ENCODE assay signal across 10 cellular contexts in the genomic region with DNA sequence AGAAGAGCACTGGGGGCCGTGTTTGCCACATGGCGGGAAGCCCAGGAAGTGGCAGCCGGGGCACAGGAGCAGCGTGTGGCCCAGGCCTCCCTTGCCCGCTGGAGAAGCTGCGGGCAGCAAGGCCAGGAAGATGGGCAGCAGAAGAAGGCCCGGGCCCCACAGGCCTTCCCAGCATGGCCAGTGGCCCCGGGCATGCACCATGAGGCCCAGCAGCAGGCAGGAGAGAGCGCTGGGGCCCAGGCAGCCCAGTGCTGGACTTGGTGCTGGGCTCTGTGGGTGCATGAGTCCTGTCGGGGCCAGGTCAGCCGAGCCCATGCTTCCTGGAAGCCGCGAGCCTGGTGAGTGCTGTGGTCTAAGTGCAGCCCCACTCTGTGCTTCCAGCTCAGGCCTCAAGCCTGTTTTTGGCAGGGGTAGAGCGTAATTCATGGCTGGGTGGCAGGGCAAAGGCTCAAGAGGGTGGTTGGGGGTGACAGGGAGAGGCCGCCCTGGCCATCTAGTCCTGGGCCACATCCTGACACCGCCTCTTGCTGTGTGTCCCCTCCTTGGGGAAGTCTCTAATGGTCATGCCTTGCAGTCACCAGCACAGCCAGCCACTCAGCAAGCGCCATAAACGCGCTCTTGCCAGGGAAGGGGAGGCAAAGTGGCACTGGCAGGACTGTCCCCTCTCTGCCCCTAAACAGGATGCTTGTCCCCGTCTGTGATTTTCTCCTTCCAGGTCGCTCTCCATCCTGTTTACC. TPM values are rescaled to one million over a fixed set of nuclear protein-coding genes. Genes with fewer than 3 reads are reported as not detected.
A peak's percentile ranks its signal among the peaks of the same experiment; 100 is the strongest.
DNase-seq lines count a peak whose midpoint lies in the region; ATAC-seq lines count a peak whose summit lies in the region.
"Had no signal": no experiment of that assay in that cellular context is flagged by ENCODE, and none has a peak within 500 bp of the region (broad histone marks: within the 10 kb centered on the region; RNA-seq: fewer than 3 reads in every experiment).

No MANE protein-coding gene starts in this region.

- DNase-seq in mesendoderm: no peak
- DNase-seq in substantia nigra (lab: John Stamatoyannopoulos, UW): no peak
- no peak for DNase-seq in NCI-H146 (lab: John Stamatoyannopoulos, UW)
- DNase-seq: foreskin melanocyte, NCI-H446 treated with DMSO at 0.1 percent for 48 hours had no signal

- H3K79me1 ChIP-seq in mesendoderm (ENCODE audit: low read length): no peaks in the 10 kb centered on the region

- H3K4me2 ChIP-seq in mesendoderm (ENCODE audit: low read length): no peak overlapping the region

- H3K4me3 ChIP-seq in mesendoderm (ENCODE audit: low read length): no peak overlapping the region

- peak overlapping the region; percentile 61 for H3K56ac ChIP-seq in mesendoderm (ENCODE audit: low read length)

- no peak overlapping the region for H3K18ac ChIP-seq in mesendoderm (ENCODE audit: low read length)

- no peaks in the 10 kb centered on the region for H3K27me3 ChIP-seq in mesendoderm (ENCODE audit: insufficient read depth, low read length, poor library complexity)
- H3K27me3 ChIP-seq: transverse colon had no signal

- H2BK120ac ChIP-seq in mesendoderm (ENCODE audit: low read depth, low read length): no peak overlapping the region

- H3K9ac ChIP-seq in mesendoderm (ENCODE audit: low read length): no peak overlapping the region

- no peak overlapping the region for H4K5ac ChIP-seq in mesendoderm (ENCODE audit: low read length)

- no peak overlapping the region for H3K23ac ChIP-seq in mesendoderm (ENCODE audit: low read length)

- no peak overlapping the region for H2AK5ac ChIP-seq in mesendoderm (ENCODE audit: low read length)

- ATAC-seq in HG03354 (IDR thresholded peaks at IDR 0.05; ENCODE audit: poor library complexity, severe bottlenecking, unreplicated experiment) (peak; percentile 8), HG03565 (IDR thresholded peaks at IDR 0.05; ENCODE audit: unreplicated experiment) (no peak), GM21723 (IDR thresholded peaks at IDR 0.05; ENCODE audit: unreplicated experiment) (no peak)

- H3K36me3 ChIP-seq in mesendoderm (ENCODE audit: control insufficient read depth, insufficient read depth, low read length): no peaks in the 10 kb centered on the region
- H3K36me3 ChIP-seq: transverse colon had no signal

- H3K4ac ChIP-seq in mesendoderm (ENCODE audit: low read depth, low read length): no peak overlapping the region

- peaks cover 13% of the 10 kb centered on the region for H3K4me1 ChIP-seq in mesendoderm (ENCODE audit: control insufficient read depth, low read depth, low read length)

- WGBS in mesendoderm (ENCODE audit: extremely low coverage, insufficient coverage, low lambda C conversion rate): no CpG with 5 or more reads among the region's 21 CpGs

- H2BK5ac ChIP-seq in mesendoderm (ENCODE audit: low read length): no peak overlapping the region

- no peak overlapping the region for H4K8ac ChIP-seq in mesendoderm (ENCODE audit: low read depth, low read length)

- H3K79me2 ChIP-seq in mesendoderm (ENCODE audit: control insufficient read depth, insufficient read depth, low read length): no peaks in the 10 kb centered on the region

- peak overlapping the region; percentile 65 for H3K27ac ChIP-seq in cingulate gyrus (ENCODE audit: low read depth, low read length)
- H3K27ac ChIP-seq in mesendoderm (ENCODE audit: low read depth, low read length): no peak overlapping the region
- H3K27ac ChIP-seq in substantia nigra (ENCODE audit: low read depth, low read length, poor library complexity, severe bottlenecking): peak overlapping the region; percentile 43

- H2BK15ac ChIP-seq in mesendoderm (replicated peaks; ENCODE audit: low read depth): no peak overlapping the region

RNA-seq across cellular contexts. Expression of gene MTHFR, which starts 21.3 kb away (rescaled TPM):
- polyA plus RNA-seq in mesendoderm (2013, experiment 1 of 2): 6.6 TPM
- polyA plus RNA-seq in mesendoderm (2013, experiment 2 of 2): 6.2 TPM

RNA-seq across cellular contexts. Expression of gene CLCN6, which starts 21.6 kb away (rescaled TPM):
- 14.3 TPM for polyA plus RNA-seq in mesendoderm (2013, experiment 1 of 2)
- 14.5 TPM for polyA plus RNA-seq in mesendoderm (2013, experiment 2 of 2)

RNA-seq across cellular contexts. Expression of gene C1orf167, which starts 22.4 kb away (rescaled TPM):
- 0.80 TPM for polyA plus RNA-seq in mesendoderm (2013, experiment 1 of 2)
- 0.63 TPM for polyA plus RNA-seq in mesendoderm (2013, experiment 2 of 2)

RNA-seq across cellular contexts. Expression of gene AGTRAP, which starts 48.5 kb away (rescaled TPM):
- polyA plus RNA-seq in mesendoderm (2013, experiment 1 of 2): 37.9 TPM
- polyA plus RNA-seq in mesendoderm (2013, experiment 2 of 2): 38.7 TPM
